In the genomic region with DNA sequence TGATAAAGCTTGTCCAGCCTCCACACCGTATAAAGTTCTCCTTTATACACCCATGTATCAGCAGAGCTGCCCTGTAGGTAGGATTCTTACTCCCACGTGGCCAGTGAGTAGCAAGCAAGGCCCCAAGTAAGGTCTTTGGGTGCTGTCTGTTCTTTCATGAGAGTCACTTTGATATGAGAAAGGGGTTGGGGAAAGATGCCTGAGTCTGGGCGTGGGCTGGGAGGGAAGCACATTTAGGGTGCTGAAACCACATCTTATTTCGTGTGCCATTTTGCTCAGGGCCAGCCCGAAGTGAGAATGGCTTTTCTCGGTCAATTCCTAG, we compare ENCODE assay signal across 7 cellular contexts. TPM values are rescaled to one million over a fixed set of nuclear protein-coding genes. Genes with fewer than 3 reads are reported as not detected.
DNase-seq lines count a peak whose midpoint lies in the region; ATAC-seq and TF ChIP-seq lines count a peak whose summit lies in the region.

No MANE protein-coding gene starts in this region.

- H3K4me1 Mint-ChIP-seq in HFFc6 (ENCODE audit: low read depth) (peaks cover 30% of the 10 kb centered on the region), immature natural killer cell (peaks cover 73 to 83% of the 10 kb centered on the region in 2 donors)
- peaks cover 61% of the 10 kb centered on the region for H3K4me1 Mint-ChIP-seq in activated CD4-positive, alpha-beta memory T cell treated with anti-CD3 and anti-CD28 coated beads for 36 hours (ENCODE audit: low read depth)
- H3K4me1 Mint-ChIP-seq in stimulated activated naive CD8-positive, alpha-beta T cell treated with anti-CD3 and anti-CD28 coated beads, Interleukin-15, Interleukin-2, amounts not matched to agents 100 ng/mL and 50 ng/mL, for 24 hours (ENCODE audit: low read depth) = peaks cover 75% of the 10 kb centered on the region

- H3K4me3 Mint-ChIP-seq in HFFc6 (peak overlapping the region; percentile 76), immature natural killer cell (peak overlapping the region; percentile 94 to 99 (median 98))
- peak overlapping the region; percentile 88 for H3K4me3 Mint-ChIP-seq in activated CD4-positive, alpha-beta memory T cell treated with anti-CD3 and anti-CD28 coated beads for 36 hours
- peak overlapping the region; percentile 96 for H3K4me3 Mint-ChIP-seq in stimulated activated naive CD8-positive, alpha-beta T cell treated with anti-CD3 and anti-CD28 coated beads, Interleukin-15, Interleukin-2, amounts not matched to agents 100 ng/mL and 50 ng/mL, for 24 hours

- CTCF ChIA-PET in activated CD4-positive, alpha-beta memory T cell treated with anti-CD3 and anti-CD28 coated beads for 36 hours (lab: Charles Lee) = interaction anchor here (1.1 to 1.8 kb wide), 5 partner anchors 9 to 19 kb away, joined by 3 to 5 read pairs (median 4); a partner anchor contains a TSS

- intact Hi-C loops in activated CD4-positive, alpha-beta memory T cell treated with anti-CD3 and anti-CD28 coated beads for 36 hours (cut with micrococcal nuclease) = loop anchor here (2.0 to 5.0 kb wide), 7 partner anchors 16 to 213 kb away; a partner anchor contains a TSS

- H3K27ac Mint-ChIP-seq in HFFc6 (no peak overlapping the region), immature natural killer cell (peak overlapping the region; percentile 89 to 96 (median 94))
- H3K27ac Mint-ChIP-seq in activated CD4-positive, alpha-beta memory T cell treated with anti-CD3 and anti-CD28 coated beads for 36 hours = peak overlapping the region; percentile 91
- peak overlapping the region; percentile 88 for H3K27ac Mint-ChIP-seq in stimulated activated naive CD8-positive, alpha-beta T cell treated with anti-CD3 and anti-CD28 coated beads, Interleukin-15, Interleukin-2, amounts not matched to agents 100 ng/mL and 50 ng/mL, for 24 hours

- H3K36me3 Mint-ChIP-seq in HFFc6 (ENCODE audit: low read depth) = no peaks in the 10 kb centered on the region; the same call in 1 of the 2 replicates
- H3K36me3 Mint-ChIP-seq in activated CD4-positive, alpha-beta memory T cell treated with anti-CD3 and anti-CD28 coated beads for 36 hours = peaks cover 30% of the 10 kb centered on the region
- H3K36me3 Mint-ChIP-seq in immature natural killer cell = peaks cover 10 to 26% (median 21%) of the 10 kb centered on the region in 3 donors
- peaks cover 44% of the 10 kb centered on the region for H3K36me3 Mint-ChIP-seq in stimulated activated naive CD8-positive, alpha-beta T cell treated with anti-CD3 and anti-CD28 coated beads, Interleukin-15, Interleukin-2, amounts not matched to agents 100 ng/mL and 50 ng/mL, for 24 hours (ENCODE audit: low read depth)

- ATAC-seq in HG02610 (IDR thresholded peaks at IDR 0.05; ENCODE audit: unreplicated experiment) (no peak), HG02759 (IDR thresholded peaks at IDR 0.05; ENCODE audit: unreplicated experiment) (no peak)

- POLR2A ChIA-PET in activated CD4-positive, alpha-beta memory T cell treated with anti-CD3 and anti-CD28 coated beads for 36 hours (lab: Charles Lee) = interaction anchor here (1.2 to 8.1 kb wide), 6 partner anchors 9 to 31 kb away, joined by 3 to 70 read pairs (median 8); a partner anchor contains a TSS

- no peaks in the 10 kb centered on the region for H3K9me3 Mint-ChIP-seq in HFFc6
- H3K9me3 Mint-ChIP-seq in activated CD4-positive, alpha-beta memory T cell treated with anti-CD3 and anti-CD28 coated beads for 36 hours = no peaks in the 10 kb centered on the region
- no peaks in the 10 kb centered on the region for H3K9me3 Mint-ChIP-seq in immature natural killer cell
- H3K9me3 Mint-ChIP-seq in stimulated activated naive CD8-positive, alpha-beta T cell treated with anti-CD3 and anti-CD28 coated beads, Interleukin-15, Interleukin-2, amounts not matched to agents 100 ng/mL and 50 ng/mL, for 24 hours = no peaks in the 10 kb centered on the region

- no peak for DNase-seq in HFFc6
- DNase-seq in activated CD4-positive, alpha-beta memory T cell treated with anti-CD3 and anti-CD28 coated beads for 36 hours = peak; percentile 70
- peak in 2 of 3 donors; percentile 32 to 42 for DNase-seq in immature natural killer cell
- no peak for DNase-seq in NCI-H226

- H3K27me3 Mint-ChIP-seq in HFFc6 (ENCODE audit: insufficient read depth) (peaks cover 18% of the 10 kb centered on the region; the same call in 1 of the 2 replicates), immature natural killer cell (ENCODE audit: low read depth in 3 of 3) (peaks cover 0 to 4% (median 0%) of the 10 kb centered on the region in 3 donors)
- no peaks in the 10 kb centered on the region for H3K27me3 Mint-ChIP-seq in activated CD4-positive, alpha-beta memory T cell treated with anti-CD3 and anti-CD28 coated beads for 36 hours
- H3K27me3 Mint-ChIP-seq in stimulated activated naive CD8-positive, alpha-beta T cell treated with anti-CD3 and anti-CD28 coated beads, Interleukin-15, Interleukin-2, amounts not matched to agents 100 ng/mL and 50 ng/mL, for 24 hours = peaks cover 5% of the 10 kb centered on the region

- no peak for TF ChIP-seq CTCF in HFFc6 (IDR thresholded peaks at IDR 0.05)

RNA-seq across cellular contexts. Expression of a gene that starts 0.4 kb away (rescaled TPM):
- total RNA-seq in HFFc6 (2021; fragmentation: NEBNext Ultra II Directional; extraction: Animal tissue kit (Norgen Biotek cat#: 25700)) = 1 to 10 TPM in 2 of 6 experiments, under 1 TPM in 4; 0.55 to 1.2 (median 0.94) TPM
- 10 to 100 TPM; 30.2 TPM for total RNA-seq in activated CD4-positive, alpha-beta memory T cell treated with anti-CD3 and anti-CD28 coated beads for 36 hours
- 10 to 100 TPM; 17.2 to 39.1 (median 33.0) TPM for polyA plus RNA-seq in immature natural killer cell

RNA-seq across cellular contexts. Expression of a gene that starts 10.9 kb away (rescaled TPM):
- total RNA-seq in HFFc6 (2021; fragmentation: NEBNext Ultra II Directional; extraction: Animal tissue kit (Norgen Biotek cat#: 25700)) = 10 to 100 TPM; 10.8 to 25.4 (median 24.0) TPM
- 10 to 100 TPM; 96.9 to 98.8 TPM for total RNA-seq in activated CD4-positive, alpha-beta memory T cell treated with anti-CD3 and anti-CD28 coated beads for 36 hours
- 1 to 10 TPM in 2 of 3 donors, not detected in 1; 1.6 to 2.0 TPM for polyA plus RNA-seq in immature natural killer cell

RNA-seq across cellular contexts. Expression of a gene that starts 19.3 kb away (rescaled TPM):
- 100 to 1,000 TPM in 2 of 6 experiments, 10 to 100 TPM in 4; 88.0 to 106 (median 93.3) TPM for total RNA-seq in HFFc6 (2021; fragmentation: NEBNext Ultra II Directional; extraction: Animal tissue kit (Norgen Biotek cat#: 25700))
- 100 to 1,000 TPM; 165 to 175 TPM for total RNA-seq in activated CD4-positive, alpha-beta memory T cell treated with anti-CD3 and anti-CD28 coated beads for 36 hours
- polyA plus RNA-seq in immature natural killer cell = 100 to 1,000 TPM in 1 of 3 donors, 10 to 100 TPM in 2; 42.3 to 105 (median 46.6) TPM

RNA-seq across cellular contexts. Expression of a gene that starts 58.7 kb away (rescaled TPM):
- 10 to 100 TPM; 54.9 to 71.4 (median 60.4) TPM for total RNA-seq in HFFc6 (2021; fragmentation: NEBNext Ultra II Directional; extraction: Animal tissue kit (Norgen Biotek cat#: 25700))
- total RNA-seq in activated CD4-positive, alpha-beta memory T cell treated with anti-CD3 and anti-CD28 coated beads for 36 hours = 10 to 100 TPM; 86.6 to 87.1 TPM
- 100 to 1,000 TPM in 2 of 3 donors, 10 to 100 TPM in 1; 92.2 to 142 (median 134) TPM for polyA plus RNA-seq in immature natural killer cell

RNA-seq across cellular contexts. Expression of a gene that starts 58.9 kb away (rescaled TPM):
- total RNA-seq in HFFc6 (2021; fragmentation: NEBNext Ultra II Directional; extraction: Animal tissue kit (Norgen Biotek cat#: 25700)) = 10 to 100 TPM; 57.6 to 84.6 (median 71.1) TPM
- 10 to 100 TPM; 19.3 to 22.2 TPM for total RNA-seq in activated CD4-positive, alpha-beta memory T cell treated with anti-CD3 and anti-CD28 coated beads for 36 hours
- polyA plus RNA-seq in immature natural killer cell = 10 to 100 TPM; 24.6 to 57.7 (median 31.3) TPM

Comparison
In these comparisons a context has a peak if more than half of its experiments do, and no peak if none do; other contexts are left out.
1. DNase-seq: peak in activated CD4-positive, alpha-beta memory T cell treated with anti-CD3 and anti-CD28 coated beads for 36 hours (single experiment) and immature natural killer cell (2 of 3); none in HFFc6 (single experiment) and NCI-H226 (single experiment).
2. RNA of a gene that starts 0.4 kb away (total RNA-seq): 30.2 TPM in activated CD4-positive, alpha-beta memory T cell treated with anti-CD3 and anti-CD28 coated beads for 36 hours; 0.55 to 1.2 TPM in HFFc6; every median in the first group is over 10 times any median in the second.
3. Peak in every context shown above with its lines, with median percentiles within 50 percentile points of each other: H3K4me3 Mint-ChIP-seq.